Comparison of ENCODE assay signal across 9 cellular contexts in genomic region chr22:37331034-37331428, GRCh38. TPM values are rescaled to one million over a fixed set of nuclear protein-coding genes. Genes with fewer than 3 reads are reported as not detected.
DNase-seq lines count a peak whose midpoint lies in the region; ATAC-seq, FAIRE-seq and TF ChIP-seq lines count a peak whose summit lies in the region.
"Had no signal": no experiment of that assay in that cellular context is flagged by ENCODE, and none has a peak within 500 bp of the region (broad histone marks: within the 10 kb centered on the region; RNA-seq: fewer than 3 reads in every experiment).

No MANE protein-coding gene starts in this region.

- no peak overlapping the region for H3K4me3 Mint-ChIP-seq in activated naive CD8-positive, alpha-beta T cell treated with anti-CD3 and anti-CD28 coated beads, Interleukin-2, amount 50 U/mL, for 24 hours
- H3K4me3 Mint-ChIP-seq in activated naive CD8-positive, alpha-beta T cell treated with anti-CD3 and anti-CD28 coated beads for 36 hours: no peak overlapping the region
- no peak overlapping the region for H3K4me3 Mint-ChIP-seq in stimulated activated naive B cell treated with anti-CD40 and anti-IgM and Interleukin-4, amounts not matched to agents 10 μg/mL and 1 μg/mL and 100 μg/mL, for 72 hours
- H3K4me3 Mint-ChIP-seq: natural killer cell treated with Interleukin-12 subunit alpha and Interleukin-12 subunit beta and Interleukin-15 and Interleukin-18, amount 100 ng/mL, for 72 hours had no signal

- no peaks in the 10 kb centered on the region for H3K9me2 ChIP-seq in SK-N-SH

- no peak for TF ChIP-seq RAD21 in SK-N-SH (IDR thresholded peaks at IDR 0.05; ENCODE audit: low read length)

- no peaks in the 10 kb centered on the region for H4K20me1 ChIP-seq in SK-N-SH (ENCODE audit: insufficient read depth)

- H3K27ac ChIP-seq in SK-N-SH (ENCODE audit: low read depth in 2 of 2, low read length in 1 of 2): no peak overlapping the region

- H3F3A ChIP-seq in SK-N-SH (replicated peaks; ENCODE audit: insufficient read depth): peaks cover 26% of the 10 kb centered on the region

- no peak overlapping the region for H2AFZ ChIP-seq in SK-N-SH (ENCODE audit: low read depth)

- H3K9ac ChIP-seq in SK-N-SH: no peak overlapping the region

- no peaks in the 10 kb centered on the region for H3K36me3 ChIP-seq in SK-N-SH (replicated peaks in 1 of 2; ENCODE audit: control insufficient read depth in 1 of 2, insufficient read depth in 2 of 2, low read length in 1 of 2)

- H3K4me3 ChIP-seq in SK-N-SH (ENCODE audit: low read depth in 2 of 2, low read length in 1 of 2): no peak overlapping the region
- no peak overlapping the region for H3K4me3 ChIP-seq in fibroblast of the aortic adventitia (ENCODE audit: low read depth, low read length)

- peaks cover 14 to 26% of the 10 kb centered on the region in 2 experiments; a peak in 3 of 4 replicates for H3K4me1 ChIP-seq in SK-N-SH (ENCODE audit: control insufficient read depth in 1 of 2, insufficient read depth in 2 of 2, low read depth in 1 of 2, low read length in 1 of 2)

- H3K4me1 Mint-ChIP-seq in activated naive CD8-positive, alpha-beta T cell treated with anti-CD3 and anti-CD28 coated beads, Interleukin-2, amount 50 U/mL, for 24 hours: peaks cover 11% of the 10 kb centered on the region
- H3K4me1 Mint-ChIP-seq in activated naive CD8-positive, alpha-beta T cell treated with anti-CD3 and anti-CD28 coated beads for 36 hours: peaks cover 6% of the 10 kb centered on the region
- H3K4me1 Mint-ChIP-seq in stimulated activated naive B cell treated with anti-CD40 and anti-IgM and Interleukin-4, amounts not matched to agents 10 μg/mL and 1 μg/mL and 100 μg/mL, for 72 hours: peaks cover 26 to 33% of the 10 kb centered on the region in 2 donors

- no peak overlapping the region for H3K4me2 ChIP-seq in SK-N-SH

- ATAC-seq in activated naive CD8-positive, alpha-beta T cell treated with anti-CD3 and anti-CD28 coated beads, Interleukin-2, amount 50 U/mL, for 24 hours: peak; percentile 8
- ATAC-seq in stimulated activated naive B cell treated with anti-CD40 and anti-IgM and Interleukin-4, amounts not matched to agents 10 μg/mL and 1 μg/mL and 100 μg/mL, for 72 hours (replicated peaks): peak; percentile 38 to 44
- no peak for ATAC-seq in GM19035 (IDR thresholded peaks at IDR 0.05; ENCODE audit: unreplicated experiment)

- no peak for TF ChIP-seq EP300 in SK-N-SH (IDR thresholded peaks at IDR 0.05; ENCODE audit: borderline replicate concordance in 1 of 2, low read depth in 1 of 2, low read length in 1 of 2)

- POLR2A ChIA-PET in SK-N-SH (lab: Yijun Ruan, JAX): no interaction called here

- H3K9me3 ChIP-seq in SK-N-SH: no peaks in the 10 kb centered on the region

- no peak overlapping the region for H3K27ac Mint-ChIP-seq in activated naive CD8-positive, alpha-beta T cell treated with anti-CD3 and anti-CD28 coated beads, Interleukin-2, amount 50 U/mL, for 24 hours
- H3K27ac Mint-ChIP-seq in activated naive CD8-positive, alpha-beta T cell treated with anti-CD3 and anti-CD28 coated beads for 36 hours: no peak overlapping the region
- no peak overlapping the region for H3K27ac Mint-ChIP-seq in stimulated activated naive B cell treated with anti-CD40 and anti-IgM and Interleukin-4, amounts not matched to agents 10 μg/mL and 1 μg/mL and 100 μg/mL, for 72 hours
- H3K27ac Mint-ChIP-seq: natural killer cell treated with Interleukin-12 subunit alpha and Interleukin-12 subunit beta and Interleukin-15 and Interleukin-18, amount 100 ng/mL, for 72 hours had no signal

- no peak for TF ChIP-seq POLR2A in GM12892 (IDR thresholded peaks at IDR 0.05; ENCODE audit: low read depth, low read length)

- H3K27me3 ChIP-seq in SK-N-SH (ENCODE audit: insufficient read depth): no peaks in the 10 kb centered on the region

- TF ChIP-seq CTCF in SK-N-SH (IDR thresholded peaks at IDR 0.05) (no peak), fibroblast of the aortic adventitia (IDR thresholded peaks at IDR 0.05; ENCODE audit: insufficient read depth, low read length) (no peak)

- H3K36me3 Mint-ChIP-seq in activated naive CD8-positive, alpha-beta T cell treated with anti-CD3 and anti-CD28 coated beads, Interleukin-2, amount 50 U/mL, for 24 hours (ENCODE audit: low read depth): no peaks in the 10 kb centered on the region
- no peaks in the 10 kb centered on the region for H3K36me3 Mint-ChIP-seq in activated naive CD8-positive, alpha-beta T cell treated with anti-CD3 and anti-CD28 coated beads for 36 hours
- no peaks in the 10 kb centered on the region for H3K36me3 Mint-ChIP-seq in stimulated activated naive B cell treated with anti-CD40 and anti-IgM and Interleukin-4, amounts not matched to agents 10 μg/mL and 1 μg/mL and 100 μg/mL, for 72 hours
- H3K36me3 Mint-ChIP-seq: natural killer cell treated with Interleukin-12 subunit alpha and Interleukin-12 subunit beta and Interleukin-15 and Interleukin-18, amount 100 ng/mL, for 72 hours had no signal

- no peak for FAIRE-seq in GM12892 (lab: Jason Lieb, UNC)

- DNase-seq in activated naive CD8-positive, alpha-beta T cell treated with anti-CD3 and anti-CD28 coated beads, Interleukin-2, amount 50 U/mL, for 24 hours: no peak
- no peak for DNase-seq in activated naive CD8-positive, alpha-beta T cell treated with anti-CD3 and anti-CD28 coated beads for 36 hours
- no peak for DNase-seq in SK-N-SH
- DNase-seq in fibroblast of the aortic adventitia (ENCODE audit: low read depth): peak; percentile 51
- no peak for DNase-seq in stimulated activated naive B cell treated with anti-CD40 and anti-IgM and Interleukin-4, amounts not matched to agents 10 μg/mL and 1 μg/mL and 100 μg/mL, for 72 hours
- DNase-seq in AML-193 (lab: John Stamatoyannopoulos, UW): no peak
- DNase-seq in GM12892 (ENCODE audit: insufficient read length): no peak

- CTCF ChIA-PET in SK-N-SH (lab: Yijun Ruan, JAX): interaction anchor here (0.8 to 5.5 kb wide), 7 partner anchors 9 to 236 kb away, joined by 3 to 46 read pairs (median 3); no protein-coding TSS in a partner anchor

- H3K9me3 Mint-ChIP-seq in activated naive CD8-positive, alpha-beta T cell treated with anti-CD3 and anti-CD28 coated beads, Interleukin-2, amount 50 U/mL, for 24 hours: no peaks in the 10 kb centered on the region
- no peaks in the 10 kb centered on the region for H3K9me3 Mint-ChIP-seq in activated naive CD8-positive, alpha-beta T cell treated with anti-CD3 and anti-CD28 coated beads for 36 hours
- no peaks in the 10 kb centered on the region for H3K9me3 Mint-ChIP-seq in stimulated activated naive B cell treated with anti-CD40 and anti-IgM and Interleukin-4, amounts not matched to agents 10 μg/mL and 1 μg/mL and 100 μg/mL, for 72 hours
- H3K9me3 Mint-ChIP-seq: natural killer cell treated with Interleukin-12 subunit alpha and Interleukin-12 subunit beta and Interleukin-15 and Interleukin-18, amount 100 ng/mL, for 72 hours had no signal

- WGBS in SK-N-SH (ENCODE audit: low lambda C conversion rate): 21% methylated on average over 3 of the region's 7 CpGs

- H3K27me3 Mint-ChIP-seq in activated naive CD8-positive, alpha-beta T cell treated with anti-CD3 and anti-CD28 coated beads, Interleukin-2, amount 50 U/mL, for 24 hours: peaks cover 51% of the 10 kb centered on the region
- peaks cover 86% of the 10 kb centered on the region for H3K27me3 Mint-ChIP-seq in activated naive CD8-positive, alpha-beta T cell treated with anti-CD3 and anti-CD28 coated beads for 36 hours
- H3K27me3 Mint-ChIP-seq in stimulated activated naive B cell treated with anti-CD40 and anti-IgM and Interleukin-4, amounts not matched to agents 10 μg/mL and 1 μg/mL and 100 μg/mL, for 72 hours: peaks cover 80 to 91% of the 10 kb centered on the region in 2 donors

- no peaks in the 10 kb centered on the region for H3K79me2 ChIP-seq in SK-N-SH (ENCODE audit: insufficient read depth)

TF ChIP-seq in SK-N-SH, 30 proteins besides CTCF, POLR2A, EP300 and RAD21:
- peak; percentile 51; the same call in 1 of the 2 replicates for TF ChIP-seq TCF12 (IDR thresholded peaks at IDR 0.05)
- TF ChIP-seq NFIC (IDR thresholded peaks at IDR 0.05; ENCODE audit: borderline replicate concordance): peak; percentile 36; the same call in 1 of the 2 replicates
- peak; percentile 48 for TF ChIP-seq JUND (IDR thresholded peaks at IDR 0.05)
- TF ChIP-seq FOXJ3 (CRISPR knock-in tag; IDR thresholded peaks at IDR 0.05): no peak
- peak; percentile 72 for TF ChIP-seq FOSL2 (IDR thresholded peaks at IDR 0.05; ENCODE audit: borderline replicate concordance, low read depth)
- no peak for TF ChIP-seq RFX5 (IDR thresholded peaks at IDR 0.05; ENCODE audit: low read length)
- no peak for TF ChIP-seq POLR2AphosphoS5 (IDR thresholded peaks at IDR 0.05; ENCODE audit: low read depth, low read length)

RNA-seq across cellular contexts. Expression of gene CYTH4, which starts 48.7 kb away (rescaled TPM):
- total RNA-seq in activated naive CD8-positive, alpha-beta T cell treated with anti-CD3 and anti-CD28 coated beads for 36 hours: 10 to 100 TPM; 16.6 to 17.3 TPM
- 0.03 and 0.07 TPM in 2 replicates for polyA plus RNA-seq in SK-N-SH (2012; rRNA removed)
- polyA plus RNA-seq in SK-N-SH (2012; cell fraction: cytosol; rRNA removed): 0.01 and 0.04 TPM in 2 replicates
- 0.08 and 0.13 TPM in 2 replicates for polyA plus RNA-seq in SK-N-SH (2012; cell fraction: nucleus; rRNA removed)
- total RNA-seq in fibroblast of the aortic adventitia (ENCODE audit: low replicate concordance): 0.25 and 0.72 TPM in 2 replicates
- polyA plus RNA-seq in GM12892 (2012; ENCODE audit: missing spikeins): 12.8 TPM

Comparison
In these comparisons a context has a peak if more than half of its experiments do, and no peak if none do; other contexts are left out.
1. RNA of gene CYTH4, which starts 48.7 kb away (total RNA-seq): 16.6 to 17.3 TPM in activated naive CD8-positive, alpha-beta T cell treated with anti-CD3 and anti-CD28 coated beads for 36 hours; 0.25 to 0.72 TPM in fibroblast of the aortic adventitia; every median in the first group is over 10 times any median in the second.